In the genomic region with DNA sequence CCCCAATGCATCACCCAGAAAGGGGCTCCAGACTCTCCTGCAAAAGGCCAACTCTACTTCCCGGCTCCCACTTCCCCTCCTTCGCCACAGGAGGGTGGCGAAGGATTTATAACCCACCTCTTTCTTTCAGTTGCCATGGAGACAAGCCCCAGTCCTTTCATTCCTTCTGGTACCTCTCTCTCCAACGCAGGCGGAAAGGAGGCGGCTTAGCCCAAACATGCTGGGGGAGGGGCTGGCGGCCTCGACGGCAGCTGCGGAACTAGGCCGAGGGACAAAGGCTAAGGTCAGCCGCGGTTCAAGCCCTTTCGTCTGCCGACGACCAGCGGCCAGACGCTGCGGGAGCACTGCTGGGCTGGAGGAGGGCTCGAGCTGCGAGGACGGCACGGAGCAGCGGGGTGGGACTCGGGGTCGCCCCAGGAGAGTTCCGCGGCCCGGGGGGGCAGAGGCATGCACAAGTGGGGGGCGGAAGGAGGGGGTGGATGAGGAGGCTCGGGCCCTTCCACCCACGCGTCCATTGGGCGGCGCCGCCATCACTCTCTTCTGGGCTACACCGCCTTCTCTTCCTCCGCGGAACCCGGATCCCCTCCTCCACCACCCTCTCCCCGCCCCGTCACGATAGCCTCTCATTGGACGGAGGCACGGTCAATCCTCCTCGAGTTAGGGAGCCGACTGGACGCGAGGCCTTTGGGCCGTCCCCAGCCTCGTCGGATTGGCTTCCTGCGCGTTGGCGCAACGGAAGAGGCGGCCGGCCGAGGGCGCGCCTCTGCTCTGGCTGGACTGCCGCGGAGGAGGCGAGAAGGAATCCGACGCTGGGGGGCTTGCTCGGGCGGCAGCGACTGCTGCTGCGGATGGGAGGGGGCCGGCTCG, we compare ENCODE assay signal across 8 cellular contexts. TPM values are rescaled to one million over a fixed set of nuclear protein-coding genes. Genes with fewer than 3 reads are reported as not detected.
DNase-seq lines count a peak whose midpoint lies in the region; ATAC-seq and TF ChIP-seq lines count a peak whose summit lies in the region.

TSS of gene PANK2 (plus strand) at position 766 of the 867 bp plus-strand sequence.

- peak within 1 kb of the TSS; percentile 96 to 99 for H3K27ac ChIP-seq in ascending aorta
- peak within 1 kb of the TSS; percentile 95 to 99 for H3K27ac ChIP-seq in right atrium auricular region
- peak within 1 kb of the TSS; percentile 89 to 96 for H3K27ac ChIP-seq in uterus

- DNase-seq in NCI-H1930 (lab: John Stamatoyannopoulos, UW) (peak; percentile 98 to 99), ascending aorta (ENCODE audit: low spot score in 2 of 2) (peak; percentile 98 to 100), right atrium auricular region (ENCODE audit: low spot score) (peak; percentile 99), pulmonary artery endothelial cell (ENCODE audit: low read depth, low spot score) (peak; percentile 97), uterus (peak; percentile 100)
- peak; percentile 96 for DNase-seq in T-helper 2 cell treated with Interferon-gamma antibody and Interleukin-4, amounts not matched to agents 5 μg/mL and 100 μg/mL, for 36 hours (ENCODE audit: low spot score)

- intact Hi-C loops in ascending aorta (cut with DNase I) = loop anchor here (1.0 to 2.0 kb wide), 4 partner anchors 44 to 196 kb away; partner anchors contain the start of genes AP5S1 and RNF24
- intact Hi-C loops in uterus (cut with DNase I; ENCODE audit: low total_unique reads) = no loop called here

- peaks cover 41% of the 10 kb centered on the region for H3K4me1 Mint-ChIP-seq in T-helper 2 cell treated with Interferon-gamma antibody and Interleukin-4, amounts not matched to agents 5 μg/mL and 100 μg/mL, for 36 hours (ENCODE audit: low read depth)

- H3K9me3 Mint-ChIP-seq in T-helper 2 cell treated with Interferon-gamma antibody and Interleukin-4, amounts not matched to agents 5 μg/mL and 100 μg/mL, for 36 hours = no peaks in the 10 kb centered on the region

- H3K27me3 Mint-ChIP-seq in T-helper 2 cell treated with Interferon-gamma antibody and Interleukin-4, amounts not matched to agents 5 μg/mL and 100 μg/mL, for 36 hours (ENCODE audit: low read depth) = no peaks in the 10 kb centered on the region

- H3K27me3 ChIP-seq in ascending aorta = no peaks in the 10 kb centered on the region
- H3K27me3 ChIP-seq in right atrium auricular region = no peaks in the 10 kb centered on the region
- no peaks in the 10 kb centered on the region for H3K27me3 ChIP-seq in uterus

- H3K4me3 Mint-ChIP-seq in T-helper 2 cell treated with Interferon-gamma antibody and Interleukin-4, amounts not matched to agents 5 μg/mL and 100 μg/mL, for 36 hours = peak within 1 kb of the TSS; percentile 98

- H3K4me3 ChIP-seq in ascending aorta = peak within 1 kb of the TSS; percentile 97 to 99
- peak within 1 kb of the TSS; percentile 93 to 98 for H3K4me3 ChIP-seq in right atrium auricular region
- H3K4me3 ChIP-seq in uterus = peak within 1 kb of the TSS; percentile 92 to 98

- TF ChIP-seq CTCF in ascending aorta (IDR thresholded peaks at IDR 0.05) (peak; percentile 64 to 69 (median 67)), right atrium auricular region (IDR thresholded peaks at IDR 0.05) (peak in 1 of 2 donors; percentile 62), uterus (IDR thresholded peaks at IDR 0.05) (peak; percentile 19 to 51 (median 44))

- H3K36me3 ChIP-seq in ascending aorta = no peaks in the 10 kb centered on the region
- no peaks in the 10 kb centered on the region for H3K36me3 ChIP-seq in right atrium auricular region
- no peaks in the 10 kb centered on the region for H3K36me3 ChIP-seq in uterus

- peak; percentile 86 for TF ChIP-seq POLR2A in GM18505 (IDR thresholded peaks at IDR 0.05; ENCODE audit: borderline replicate concordance, extremely low read depth, insufficient read depth, insufficient read length)
- peak; percentile 86 to 96 for TF ChIP-seq POLR2A in uterus (IDR thresholded peaks at IDR 0.05)

- ATAC-seq in GM18505 (IDR thresholded peaks at IDR 0.05; ENCODE audit: unreplicated experiment) (peak; percentile 91), HG02973 (IDR thresholded peaks at IDR 0.05; ENCODE audit: unreplicated experiment) (peak; percentile 88)

- no peaks in the 10 kb centered on the region for H3K9me3 ChIP-seq in ascending aorta
- no peaks in the 10 kb centered on the region for H3K9me3 ChIP-seq in right atrium auricular region
- H3K9me3 ChIP-seq in uterus = no peaks in the 10 kb centered on the region

- peak within 1 kb of the TSS; percentile 94 for H3K27ac Mint-ChIP-seq in T-helper 2 cell treated with Interferon-gamma antibody and Interleukin-4, amounts not matched to agents 5 μg/mL and 100 μg/mL, for 36 hours

- peaks cover 4 to 30% of the 10 kb centered on the region in 2 donors for H3K4me1 ChIP-seq in ascending aorta
- peaks cover 0 to 45% of the 10 kb centered on the region in 2 donors for H3K4me1 ChIP-seq in right atrium auricular region
- peaks cover 5 to 12% of the 10 kb centered on the region in 2 donors for H3K4me1 ChIP-seq in uterus

- H3K36me3 Mint-ChIP-seq in T-helper 2 cell treated with Interferon-gamma antibody and Interleukin-4, amounts not matched to agents 5 μg/mL and 100 μg/mL, for 36 hours (ENCODE audit: low read depth) = peaks cover 54% of the 10 kb centered on the region

RNA-seq across cellular contexts. Expression of gene PANK2, which starts in this region (rescaled TPM):
- total RNA-seq in ascending aorta = 81.1 TPM
- 10 to 100 TPM; 15.5 to 19.5 TPM for total RNA-seq in right atrium auricular region
- total RNA-seq in pulmonary artery endothelial cell = 44.0 and 51.5 TPM in 2 replicates
- 10 to 100 TPM; 18.2 to 82.0 (median 53.5) TPM for total RNA-seq in uterus

Comparison
In these comparisons a context has a peak if more than half of its experiments do, and no peak if none do; other contexts are left out.
1. Peak in every context shown above with its lines: DNase-seq, ATAC-seq, H3K4me3 ChIP-seq and H3K27ac ChIP-seq.